30 cellular contexts compared by ENCODE assay signal in genomic region chr3:196721097-196721496, GRCh38.
"Had no signal": no experiment of that assay in that cellular context is flagged by ENCODE, and none has a peak within 500 bp of the region (broad histone marks: within the 10 kb centered on the region; RNA-seq: fewer than 3 reads in every experiment).

No MANE protein-coding gene starts in this region.

- H3K27me3 Mint-ChIP-seq: dendritic cell treated with granulocyte-macrophage colony-stimulating factor and Interleukin-4, amounts not matched to agents 40 ng/mL and 50 ng/mL, for 4 days; effector memory CD8-positive, alpha-beta T cell had no signal

- H3K27ac ChIP-seq: colonic mucosa, coronary artery, dorsolateral prefrontal cortex, epithelial cell of prostate, esophagus muscularis mucosa, esophagus squamous epithelium, foreskin keratinocyte, gastrocnemius medialis, gastroesophageal sphincter, heart left ventricle, heart right ventricle, hepatocyte had no signal

- H3K36me3 ChIP-seq: colonic mucosa had no signal

- H3K4me1 ChIP-seq: esophagus muscularis mucosa, esophagus squamous epithelium, foreskin keratinocyte, gastrocnemius medialis, gastroesophageal sphincter, heart left ventricle, heart right ventricle had no signal

- H3K9me3 ChIP-seq: colonic mucosa, esophagus muscularis mucosa, esophagus squamous epithelium, gastrocnemius medialis, gastroesophageal sphincter had no signal

- H3K4me1 Mint-ChIP-seq: endodermal cell had no signal

- FAIRE-seq: endometrium, endothelial cell of umbilical vein, frontal cortex had no signal

- H2AFZ ChIP-seq: hepatocyte had no signal

- DNase-seq: colonic mucosa; cortex of kidney; dermis blood vessel endothelial cell; dorsolateral prefrontal cortex; effector CD4-positive, alpha-beta T cell; effector CD8-positive, alpha-beta T cell; effector memory CD4-positive, alpha-beta T cell; effector memory CD8-positive, alpha-beta T cell; endodermal cell; erythroblast; esophagus squamous epithelium; foreskin fibroblast; foreskin keratinocyte; foreskin melanocyte; gastrocnemius medialis; glutamatergic neuron; head of caudate nucleus; heart left ventricle; heart right ventricle; hippocampal formation had no signal

- H3K4me3 Mint-ChIP-seq: dendritic cell treated with granulocyte-macrophage colony-stimulating factor and Interleukin-4, amounts not matched to agents 40 ng/mL and 50 ng/mL, for 4 days; effector memory CD8-positive, alpha-beta T cell; endodermal cell had no signal

- H3K4me3 ChIP-seq: colonic mucosa, coronary artery, dorsolateral prefrontal cortex, esophagus muscularis mucosa, esophagus squamous epithelium, gastrocnemius medialis, gastroesophageal sphincter, heart left ventricle, heart right ventricle, hepatocyte had no signal

- H3K4me2 ChIP-seq: hepatocyte had no signal

- ATAC-seq: effector memory CD8-positive, alpha-beta T cell; esophagus mucosa; foreskin keratinocyte; gastrocnemius medialis; gastroesophageal sphincter; heart left ventricle; heart right ventricle had no signal

- H3K9me3 Mint-ChIP-seq: effector memory CD8-positive, alpha-beta T cell had no signal

- H3K27me3 ChIP-seq: colonic mucosa, dorsolateral prefrontal cortex, esophagus muscularis mucosa, esophagus squamous epithelium, foreskin keratinocyte, gastrocnemius medialis, gastroesophageal sphincter, heart left ventricle, heart right ventricle, hepatocyte had no signal

- H3K27ac Mint-ChIP-seq: dendritic cell treated with granulocyte-macrophage colony-stimulating factor and Interleukin-4, amounts not matched to agents 40 ng/mL and 50 ng/mL, for 4 days; endodermal cell had no signal
